Comparison of ENCODE assay signal across 16 cellular contexts in genomic region chr1:233082778-233083550, GRCh38.
A peak's percentile ranks its signal among the peaks of the same experiment; 100 is the strongest.
DNase-seq lines count a peak whose midpoint lies in the region; ATAC-seq and TF ChIP-seq lines count a peak whose summit lies in the region.
"Had no signal": no experiment of that assay in that cellular context is flagged by ENCODE, and none has a peak within 500 bp of the region (broad histone marks: within the 10 kb centered on the region; RNA-seq: fewer than 3 reads in every experiment).

No MANE protein-coding gene starts in this region.

- H3K4me1 Mint-ChIP-seq in chondrocyte (ENCODE audit: low read depth) = peaks cover 11% of the 10 kb centered on the region

- H3K9me3 Mint-ChIP-seq in chondrocyte (ENCODE audit: low read depth) = no peaks in the 10 kb centered on the region
- H3K9me3 Mint-ChIP-seq: activated CD4-positive, alpha-beta memory T cell treated with anti-CD3 and anti-CD28 coated beads for 36 hours; activated naive CD4-positive, alpha-beta T cell treated with anti-CD3 and anti-CD28 coated beads for 36 hours had no signal

- H3K36me3 Mint-ChIP-seq in chondrocyte (ENCODE audit: low read depth) = no peaks in the 10 kb centered on the region

- H3K4me3 Mint-ChIP-seq in chondrocyte (ENCODE audit: unreplicated experiment) = no peak overlapping the region
- H3K4me3 Mint-ChIP-seq: activated CD4-positive, alpha-beta memory T cell treated with anti-CD3 and anti-CD28 coated beads for 36 hours; activated naive CD4-positive, alpha-beta T cell treated with anti-CD3 and anti-CD28 coated beads for 36 hours had no signal

- no peak overlapping the region for H3K27ac Mint-ChIP-seq in chondrocyte (ENCODE audit: unreplicated experiment)
- H3K27ac Mint-ChIP-seq: activated CD4-positive, alpha-beta memory T cell treated with anti-CD3 and anti-CD28 coated beads for 36 hours; activated naive CD4-positive, alpha-beta T cell treated with anti-CD3 and anti-CD28 coated beads for 36 hours had no signal

- ATAC-seq in GM18498 (IDR thresholded peaks at IDR 0.05; ENCODE audit: unreplicated experiment) (peak; percentile 87), GM21515 (IDR thresholded peaks at IDR 0.05; ENCODE audit: unreplicated experiment) (peak; percentile 50), HG03565 (IDR thresholded peaks at IDR 0.05; ENCODE audit: unreplicated experiment) (peak; percentile 43), GM18909 (IDR thresholded peaks at IDR 0.05; ENCODE audit: poor library complexity, unreplicated experiment) (no peak), HG02623 (IDR thresholded peaks at IDR 0.05; ENCODE audit: unreplicated experiment) (no peak)
- ATAC-seq: SK-N-SH treated with all-trans-retinoic acid at 6 μM for 48 hours had no signal

- DNase-seq in UCSD-AML1 (lab: John Stamatoyannopoulos, UW; ENCODE audit: unreplicated experiment) (peak; percentile 14), chondrocyte (ENCODE audit: low spot score) (no peak)
- no peak for DNase-seq in activated naive CD4-positive, alpha-beta T cell treated with Interleukin-2 at 50 U/mL for 16 hours
- DNase-seq: activated CD4-positive, alpha-beta memory T cell treated with anti-CD3 and anti-CD28 coated beads for 36 hours; activated naive CD4-positive, alpha-beta T cell treated with anti-CD3 and anti-CD28 coated beads for 36 hours; MG63; NCI-H526 treated with DMSO at 0.1 percent for 48 hours; occipital lobe; stimulated activated CD4-positive, alpha-beta T cell treated with anti-CD3 and anti-CD28 coated beads, Interleukin-12 subunit alpha, Interleukin-12 subunit beta, amount 100 ng/mL, for 4 hours; stimulated activated CD8-positive, alpha-beta memory T cell treated with anti-CD3 and anti-CD28 coated beads, Interleukin-4, amount 100 ng/mL, for 48 hours had no signal

- H3K27me3 Mint-ChIP-seq in chondrocyte (ENCODE audit: low read depth) = no peaks in the 10 kb centered on the region
- H3K27me3 Mint-ChIP-seq: activated CD4-positive, alpha-beta memory T cell treated with anti-CD3 and anti-CD28 coated beads for 36 hours had no signal

- no peak for TF ChIP-seq CTCF in chondrocyte (IDR thresholded peaks at IDR 0.05)

Comparison
In these comparisons a context has a peak if more than half of its experiments do, and no peak if none do; other contexts are left out.
1. ATAC-seq: peak in GM18498 (single experiment), GM21515 (single experiment) and HG03565 (single experiment); none in GM18909 (single experiment) and HG02623 (single experiment).